ENCODE assay signal across 24 cellular contexts in the genomic region with DNA sequence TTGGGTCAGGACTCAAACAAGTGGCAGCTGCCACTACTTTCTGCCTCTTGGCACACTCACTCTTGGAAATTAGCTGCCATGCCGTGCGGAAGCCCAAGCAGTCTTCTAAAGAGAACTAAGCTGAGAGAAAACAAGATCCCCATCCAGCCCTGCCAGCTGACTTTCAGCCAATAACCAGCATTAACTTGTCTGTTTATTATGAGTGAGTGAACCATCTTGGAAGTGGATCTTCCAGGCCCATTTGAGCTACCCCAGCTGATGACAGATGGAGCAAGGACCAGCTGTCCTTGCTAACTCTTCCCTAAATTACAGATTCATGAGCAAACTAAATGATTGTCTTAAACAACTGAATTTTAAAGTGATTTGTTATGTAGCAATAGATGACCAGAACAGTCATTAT.
"Had no signal": no experiment of that assay in that cellular context is flagged by ENCODE, and none has a peak within 500 bp of the region (broad histone marks: within the 10 kb centered on the region; RNA-seq: fewer than 3 reads in every experiment).

No MANE protein-coding gene starts in this region.

- H3K4me1 Mint-ChIP-seq: memory B cell; stimulated activated memory B cell treated with anti-CD40 and anti-IgM and Interleukin-4, amounts not matched to agents 10 μg/mL and 1 μg/mL and 100 μg/mL, for 72 hours had no signal

- H3K27ac ChIP-seq: dorsolateral prefrontal cortex, gastroesophageal sphincter, left lung, lower lobe of right lung, parathyroid adenoma, prostate gland, right lobe of liver, spleen, tibial artery, upper lobe of left lung, uterus had no signal

- H3K79me2 ChIP-seq: parathyroid adenoma had no signal

- H3K36me3 Mint-ChIP-seq: memory B cell; mesothelial cell of epicardium; natural killer cell treated with Interleukin-12 subunit alpha and Interleukin-12 subunit beta and Interleukin-15 and Interleukin-18, amount 100 ng/mL, for 72 hours; stimulated activated memory B cell treated with anti-CD40 and anti-IgM and Interleukin-4, amounts not matched to agents 10 μg/mL and 1 μg/mL and 100 μg/mL, for 72 hours had no signal

- H3K4me3 ChIP-seq: dorsolateral prefrontal cortex, gastroesophageal sphincter, left lung, lower lobe of right lung, prostate gland, right lobe of liver, spleen, tibial artery, upper lobe of left lung, uterus had no signal

- H3K9me3 ChIP-seq: left lung, lower lobe of right lung, prostate gland, right lobe of liver, uterus had no signal

- H3K9ac ChIP-seq: parathyroid adenoma had no signal

- H3K27me3 Mint-ChIP-seq: stimulated activated memory B cell treated with anti-CD40 and anti-IgM and Interleukin-4, amounts not matched to agents 10 μg/mL and 1 μg/mL and 100 μg/mL, for 72 hours had no signal

- H3K4me1 ChIP-seq: left lung, lower lobe of right lung, parathyroid adenoma, prostate gland, spleen, upper lobe of left lung, uterus had no signal

- H3K4me3 Mint-ChIP-seq: memory B cell; mesothelial cell of epicardium; natural killer cell treated with Interleukin-12 subunit alpha and Interleukin-12 subunit beta and Interleukin-15 and Interleukin-18, amount 100 ng/mL, for 72 hours; stimulated activated memory B cell treated with anti-CD40 and anti-IgM and Interleukin-4, amounts not matched to agents 10 μg/mL and 1 μg/mL and 100 μg/mL, for 72 hours; stimulated activated naive CD8-positive, alpha-beta T cell treated with anti-CD3 and anti-CD28 coated beads, Interleukin-15, Interleukin-2, amounts not matched to agents 100 ng/mL and 50 ng/mL, for 24 hours had no signal

- H3K27ac Mint-ChIP-seq: memory B cell; mesothelial cell of epicardium; natural killer cell treated with Interleukin-12 subunit alpha and Interleukin-12 subunit beta and Interleukin-15 and Interleukin-18, amount 100 ng/mL, for 72 hours; stimulated activated memory B cell treated with anti-CD40 and anti-IgM and Interleukin-4, amounts not matched to agents 10 μg/mL and 1 μg/mL and 100 μg/mL, for 72 hours; stimulated activated naive CD8-positive, alpha-beta T cell treated with anti-CD3 and anti-CD28 coated beads, Interleukin-15, Interleukin-2, amounts not matched to agents 100 ng/mL and 50 ng/mL, for 24 hours had no signal

- H2AFZ ChIP-seq: parathyroid adenoma had no signal

- DNase-seq: cortex of kidney; dorsolateral prefrontal cortex; effector CD8-positive, alpha-beta T cell; glutamatergic neuron; islet precursor cell; left lung; lower lobe of right lung; retina; right lobe of liver; spleen; stimulated activated CD4-positive, alpha-beta T cell treated with anti-CD3 and anti-CD28 coated beads, Interleukin-15, amount 100 ng/mL, for 24 hours; stimulated activated CD4-positive, alpha-beta T cell treated with anti-CD3 and anti-CD28 coated beads, Interleukin-1b, Interleukin-23, amount 100 ng/mL, for 48 hours; stimulated activated CD4-positive, alpha-beta T cell treated with anti-CD3 and anti-CD28 coated beads, Interleukin-4, amount 100 ng/mL, for 24 hours; tibial artery; uterus had no signal

- H3K36me3 ChIP-seq: gastroesophageal sphincter, left lung, lower lobe of right lung, prostate gland, right lobe of liver, spleen, tibial artery, upper lobe of left lung, uterus had no signal

- ATAC-seq: gastroesophageal sphincter; left lung; lower lobe of right lung; natural killer cell treated with Interleukin-12 subunit alpha and Interleukin-12 subunit beta and Interleukin-15 and Interleukin-18, amount 100 ng/mL, for 72 hours; right lobe of liver had no signal

- H3K27me3 ChIP-seq: dorsolateral prefrontal cortex, gastroesophageal sphincter, left lung, right lobe of liver, spleen, tibial artery, upper lobe of left lung, uterus had no signal

- H3K9me3 Mint-ChIP-seq: natural killer cell treated with Interleukin-12 subunit alpha and Interleukin-12 subunit beta and Interleukin-15 and Interleukin-18, amount 100 ng/mL, for 72 hours; stimulated activated memory B cell treated with anti-CD40 and anti-IgM and Interleukin-4, amounts not matched to agents 10 μg/mL and 1 μg/mL and 100 μg/mL, for 72 hours; stimulated activated naive CD8-positive, alpha-beta T cell treated with anti-CD3 and anti-CD28 coated beads, Interleukin-15, Interleukin-2, amounts not matched to agents 100 ng/mL and 50 ng/mL, for 24 hours had no signal
